8 cellular contexts compared by ENCODE assay signal in the genomic region with DNA sequence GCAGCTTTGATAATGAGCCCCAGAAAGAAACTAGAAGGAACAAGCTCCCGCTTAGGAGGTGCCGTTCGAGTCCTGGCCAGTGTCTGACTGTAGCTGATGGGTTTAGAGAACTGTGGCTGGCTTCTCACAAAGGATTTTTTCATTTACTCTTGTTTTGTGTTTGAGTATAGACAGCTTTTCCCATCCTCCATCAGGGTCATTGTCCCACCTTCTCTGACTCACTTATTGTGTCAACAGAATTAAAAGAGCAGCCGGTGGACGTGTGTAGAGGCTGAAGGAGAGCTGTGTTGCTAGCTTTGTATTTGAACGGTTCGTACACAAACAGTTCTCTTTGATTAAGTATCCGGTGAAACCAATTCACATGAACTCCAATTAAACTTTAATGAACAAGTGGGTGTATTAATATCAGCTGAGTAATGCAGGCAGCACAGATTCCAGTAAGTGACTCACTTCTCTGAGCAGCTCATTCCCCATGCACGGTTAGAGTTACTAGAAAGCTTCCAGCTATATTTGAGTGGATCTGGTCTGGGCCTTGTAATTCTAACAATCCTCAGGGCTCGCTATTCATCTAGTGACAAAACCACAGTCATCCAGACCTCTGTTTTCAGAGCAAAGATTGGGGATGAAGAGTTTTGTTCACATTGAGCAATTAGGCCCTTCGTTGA.
A peak's percentile ranks its signal among the peaks of the same experiment; 100 is the strongest.
DNase-seq lines count a peak whose midpoint lies in the region; ATAC-seq and TF ChIP-seq lines count a peak whose summit lies in the region.

No MANE protein-coding gene starts in this region.

- H3K27me3 ChIP-seq in SJSA1 (replicated peaks), result no peaks in the 10 kb centered on the region
- H3K27me3 ChIP-seq in gastroesophageal sphincter, result no peaks in the 10 kb centered on the region

- H3K4me1 ChIP-seq in SJSA1 (replicated peaks), result peaks cover 82% of the 10 kb centered on the region
- H3K4me1 ChIP-seq in gastroesophageal sphincter, result peaks cover 27 to 98% (median 37%) of the 10 kb centered on the region in 3 donors

- peaks cover 89% of the 10 kb centered on the region for H3K4me1 Mint-ChIP-seq in activated T-cell treated with anti-CD3 and anti-CD28 coated beads, Interleukin-2, amount 50 U/mL, for 24 hours (ENCODE audit: low read depth)

- H3K36me3 Mint-ChIP-seq in activated T-cell treated with anti-CD3 and anti-CD28 coated beads, Interleukin-2, amount 50 U/mL, for 24 hours (ENCODE audit: low read depth), result peaks cover 24% of the 10 kb centered on the region

- H3K9me3 Mint-ChIP-seq in activated T-cell treated with anti-CD3 and anti-CD28 coated beads, Interleukin-2, amount 50 U/mL, for 24 hours, result peaks cover 2% of the 10 kb centered on the region

- DNase-seq in activated T-cell treated with anti-CD3 and anti-CD28 coated beads, Interleukin-2, amount 50 U/mL, for 24 hours, result no peak
- no peak for DNase-seq in activated T-cell treated with anti-CD3 and anti-CD28 coated beads, Interleukin-2, amount 50 U/mL, for 1 hour
- peak; percentile 69 to 89 for DNase-seq in SJSA1 (ENCODE audit: low read depth in 1 of 2, low spot score in 2 of 2)
- no peak for DNase-seq in sciatic nerve (ENCODE audit: low spot score)

- H3K36me3 ChIP-seq in SJSA1, result peaks cover 37% of the 10 kb centered on the region
- peaks cover 0 to 10% of the 10 kb centered on the region in 2 donors for H3K36me3 ChIP-seq in gastroesophageal sphincter

- H3K9me3 ChIP-seq in SJSA1 (replicated peaks), result no peaks in the 10 kb centered on the region
- H3K9me3 ChIP-seq in gastroesophageal sphincter, result no peaks in the 10 kb centered on the region

- intact Hi-C loops in sciatic nerve (cut with DNase I), result no loop called here

- H3K4me3 ChIP-seq in SJSA1 (no peak overlapping the region), gastroesophageal sphincter (no peak overlapping the region)

- H3K4me3 Mint-ChIP-seq in activated T-cell treated with anti-CD3 and anti-CD28 coated beads, Interleukin-2, amount 50 U/mL, for 24 hours, result peak overlapping the region; percentile 6

- H3K27me3 Mint-ChIP-seq in activated T-cell treated with anti-CD3 and anti-CD28 coated beads, Interleukin-2, amount 50 U/mL, for 24 hours, result no peaks in the 10 kb centered on the region

- no peak for TF ChIP-seq EP300 in gastroesophageal sphincter (IDR thresholded peaks at IDR 0.05)

- TF ChIP-seq POLR2A in gastroesophageal sphincter (IDR thresholded peaks at IDR 0.05), result no peak

- no peak for TF ChIP-seq CTCF in gastroesophageal sphincter (IDR thresholded peaks at IDR 0.05)

- H3K27ac ChIP-seq in SJSA1 (peak overlapping the region; percentile 75), gastroesophageal sphincter (peak overlapping the region; percentile 88 to 96 (median 90))

- ATAC-seq in gastroesophageal sphincter, result peak; percentile 70
- ATAC-seq in sciatic nerve, result peak; percentile 84
- ATAC-seq in HG03460 (IDR thresholded peaks at IDR 0.05; ENCODE audit: unreplicated experiment), result no peak
- ATAC-seq in HG02678 (IDR thresholded peaks at IDR 0.05; ENCODE audit: unreplicated experiment), result no peak
- ATAC-seq in GM18520 (IDR thresholded peaks at IDR 0.05; ENCODE audit: unreplicated experiment), result no peak

- H3K27ac Mint-ChIP-seq in activated T-cell treated with anti-CD3 and anti-CD28 coated beads, Interleukin-2, amount 50 U/mL, for 24 hours, result peak overlapping the region; percentile 94

- 12 to 23% methylated on average over 11 of the region's 11 CpGs for WGBS in gastroesophageal sphincter (ENCODE audit: low coverage in 1 of 2), 2 donors

Comparison
In these comparisons a context has a peak if more than half of its experiments do, and no peak if none do; other contexts are left out.
1. DNase-seq: peak in SJSA1 (2 of 2); none in activated T-cell treated with anti-CD3 and anti-CD28 coated beads, Interleukin-2, amount 50 U/mL, for 24 hours (single experiment), activated T-cell treated with anti-CD3 and anti-CD28 coated beads, Interleukin-2, amount 50 U/mL, for 1 hour (single experiment) and sciatic nerve (single experiment).
2. ATAC-seq: peak in gastroesophageal sphincter (single experiment) and sciatic nerve (single experiment); none in HG03460 (single experiment), HG02678 (single experiment) and GM18520 (single experiment).